11 cellular contexts compared by ENCODE assay signal in genomic region chr16:17328971-17329370, GRCh38.
DNase-seq lines count a peak whose midpoint lies in the region; ATAC-seq and TF ChIP-seq lines count a peak whose summit lies in the region.
"Had no signal": no experiment of that assay in that cellular context is flagged by ENCODE, and none has a peak within 500 bp of the region (broad histone marks: within the 10 kb centered on the region; RNA-seq: fewer than 3 reads in every experiment).

No MANE protein-coding gene starts in this region.

- H3K9me3 ChIP-seq in heart right ventricle (no peaks in the 10 kb centered on the region), gastrocnemius medialis (no peaks in the 10 kb centered on the region)
- H3K9me3 ChIP-seq: SJSA1 had no signal

- WGBS in heart right ventricle, 2 donors: 63 to 64% methylated on average over 9 of the region's 9 CpGs

- no peaks in the 10 kb centered on the region for H3K27me3 ChIP-seq in heart right ventricle
- H3K27me3 ChIP-seq in gastrocnemius medialis: no peaks in the 10 kb centered on the region
- H3K27me3 ChIP-seq: SJSA1 had no signal

- H3K36me3 ChIP-seq in heart right ventricle: no peaks in the 10 kb centered on the region
- no peaks in the 10 kb centered on the region for H3K36me3 ChIP-seq in gastrocnemius medialis
- H3K36me3 ChIP-seq: SJSA1 had no signal

- DNase-seq in DMS 273 treated with DMSO at 0.1 percent for 48 hours (lab: John Stamatoyannopoulos, UW) (peak; percentile 79), NCI-H524 treated with DMSO at 0.1 percent for 48 hours (lab: John Stamatoyannopoulos, UW) (peak; percentile 64), heart right ventricle (peak in 1 of 2 donors; percentile 19), gastrocnemius medialis (peak in 1 of 2 donors; percentile 31), SIG-M5 treated with dmso at 0.1 percent for 504 hours (lab: John Stamatoyannopoulos, UW; ENCODE audit: unreplicated experiment) (no peak), glomerular visceral epithelial cell (ENCODE audit: extremely low spot score) (no peak), NCI-H1105 (lab: John Stamatoyannopoulos, UW) (no peak)
- DNase-seq in activated CD4-positive, CD25-positive, alpha-beta regulatory T cell treated with anti-CD3 and anti-CD28 coated beads, Interleukin-2, amount 50 U/mL, for 72 hours: no peak
- DNase-seq: DND-41, H7 had no signal

- TF ChIP-seq CTCF in heart right ventricle (IDR thresholded peaks at IDR 0.05) (no peak), gastrocnemius medialis (IDR thresholded peaks at IDR 0.05 in 4 of 5, conservative IDR thresholded peaks at IDR 0.05 in 1 of 5) (no peak)

- H3K4me3 ChIP-seq in heart right ventricle (no peak overlapping the region), gastrocnemius medialis (peak overlapping the region in 1 of 4 donors; percentile 34)
- H3K4me3 ChIP-seq: SJSA1 had no signal

- peaks cover 0 to 15% (median 6%) of the 10 kb centered on the region in 9 donors for H3K4me1 ChIP-seq in heart right ventricle
- H3K4me1 ChIP-seq in gastrocnemius medialis: peaks cover 0 to 8% of the 10 kb centered on the region in 2 donors

- ATAC-seq in heart right ventricle (peak in 7 of 8 donors; percentile 30 to 67 (median 55)), gastrocnemius medialis (peak; percentile 50 to 54)

- H3K27ac ChIP-seq in heart right ventricle (peak overlapping the region in 4 of 10 donors; percentile 59 to 63 (median 62)), gastrocnemius medialis (peak overlapping the region; percentile 25 to 48 (median 30))
- H3K27ac ChIP-seq: SJSA1 had no signal

- intact Hi-C loops in heart right ventricle (cut with DNase I): no loop called here
- intact Hi-C loops in gastrocnemius medialis (cut with DNase I; ENCODE audit: low total_unique reads): no loop called here

- in situ Hi-C loops in gastrocnemius medialis (cut with MboI; ENCODE audit: low sequenced_read_pairs in 4 of 4): no loop called here

- no peak for TF ChIP-seq POLR2A in gastrocnemius medialis (IDR thresholded peaks at IDR 0.05)

Comparison
In these comparisons a context has a peak if more than half of its experiments do, and no peak if none do; other contexts are left out.
1. DNase-seq: peak in DMS 273 treated with DMSO at 0.1 percent for 48 hours (single experiment) and NCI-H524 treated with DMSO at 0.1 percent for 48 hours (single experiment); none in SIG-M5 treated with dmso at 0.1 percent for 504 hours (single experiment), glomerular visceral epithelial cell (single experiment), NCI-H1105 (single experiment) and activated CD4-positive, CD25-positive, alpha-beta regulatory T cell treated with anti-CD3 and anti-CD28 coated beads, Interleukin-2, amount 50 U/mL, for 72 hours (single experiment).